8 cellular contexts compared by ENCODE assay signal in the genomic region with DNA sequence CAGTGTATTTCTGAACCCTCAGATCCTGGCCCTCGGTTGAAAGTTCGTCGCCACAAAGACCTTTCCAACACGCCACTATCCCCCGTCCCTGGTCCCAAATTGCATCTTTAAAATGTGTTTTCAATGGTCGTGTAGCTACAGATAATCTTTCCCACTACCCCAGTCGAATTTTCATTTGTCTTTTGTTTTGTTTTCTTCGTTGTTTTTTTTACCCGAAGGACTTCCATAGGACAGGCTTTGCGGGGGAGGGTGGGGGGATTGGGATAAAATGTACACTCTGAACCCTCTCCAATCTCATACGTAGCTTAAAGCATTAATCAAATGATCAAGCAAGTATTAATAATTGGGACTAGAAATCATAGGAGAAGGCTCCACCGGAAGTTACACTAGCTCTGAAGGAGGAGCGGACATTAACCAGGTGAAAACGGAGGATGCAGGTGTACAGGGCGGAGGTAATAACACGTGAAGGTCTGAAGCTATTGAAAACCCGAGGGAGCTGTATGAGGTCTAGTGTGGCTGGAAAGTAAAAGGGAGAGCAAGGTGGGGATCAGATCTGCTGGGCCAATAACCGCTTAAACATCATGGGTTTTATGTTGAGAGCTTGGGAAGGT. TPM values are rescaled to one million over a fixed set of nuclear protein-coding genes. Genes with fewer than 3 reads are reported as not detected.
DNase-seq lines count a peak whose midpoint lies in the region; ATAC-seq, FAIRE-seq and TF ChIP-seq lines count a peak whose summit lies in the region.

No MANE protein-coding gene starts in this region.

- no peaks in the 10 kb centered on the region for H3K9me3 ChIP-seq in AG04450 (ENCODE audit: control insufficient read depth, insufficient read depth, low read length)
- H3K9me3 ChIP-seq in OCI-LY3 (ENCODE audit: insufficient read depth, low read length): no peaks in the 10 kb centered on the region
- H3K9me3 ChIP-seq in psoas muscle: no peaks in the 10 kb centered on the region

- no peak for TF ChIP-seq POLR2A in H54 (IDR thresholded peaks at IDR 0.05; ENCODE audit: low read depth, low read length)

- H3K27me3 ChIP-seq in AG04450 (ENCODE audit: control insufficient read depth, insufficient read depth, low read length): no peaks in the 10 kb centered on the region
- no peaks in the 10 kb centered on the region for H3K27me3 ChIP-seq in OCI-LY3 (ENCODE audit: low read depth, low read length)
- H3K27me3 ChIP-seq in psoas muscle (ENCODE audit: insufficient read depth in 3 of 3, low read length in 2 of 3): no peaks in the 10 kb centered on the region

- peak overlapping the region; percentile 83 for H2AFZ ChIP-seq in OCI-LY3 (ENCODE audit: low read depth, low read length)

- H3K4me1 ChIP-seq in OCI-LY3 (ENCODE audit: low read length): peaks cover 14% of the 10 kb centered on the region
- peaks cover 27% of the 10 kb centered on the region for H3K4me1 ChIP-seq in psoas muscle

- no peak for FAIRE-seq in H54 (lab: Jason Lieb, UNC)

- WGBS in psoas muscle, 3 donors: 23% methylated on average over 18 of the region's 18 CpGs

- no peaks in the 10 kb centered on the region for H4K20me1 ChIP-seq in OCI-LY3 (ENCODE audit: insufficient read depth, low read length)

- H3K4me3 ChIP-seq in AG04450 (ENCODE audit: low read depth, low read length) (peak overlapping the region; percentile 63), OCI-LY3 (ENCODE audit: low read length) (peak overlapping the region; percentile 100), psoas muscle (peak overlapping the region; percentile 88)

- intact Hi-C loops in psoas muscle (cut with DNase I): loop anchor here in 1 of 2 donors (2.0 kb wide), 1 partner anchor 32 kb away; the partner anchor contains the start of gene PHF14

- peak overlapping the region; percentile 91 for H3K4me2 ChIP-seq in OCI-LY3 (ENCODE audit: low read length)

- H3K9ac ChIP-seq in OCI-LY3 (ENCODE audit: low read length): peak overlapping the region; percentile 99

- CTCF ChIA-PET in AG04450 (lab: Charles Lee): interaction anchor here (0.6 to 3.5 kb wide), 2 partner anchors 24 to 271 kb away, joined by 3 to 17 read pairs; no protein-coding TSS in a partner anchor

- ATAC-seq in psoas muscle (no peak), HG02642 (IDR thresholded peaks at IDR 0.05; ENCODE audit: poor library complexity, unreplicated experiment) (no peak), HG02884 (IDR thresholded peaks at IDR 0.05; ENCODE audit: unreplicated experiment) (no peak), HG03045 (IDR thresholded peaks at IDR 0.05; ENCODE audit: unreplicated experiment) (no peak)

- peaks cover 7% of the 10 kb centered on the region for H3K36me3 ChIP-seq in OCI-LY3 (replicated peaks; ENCODE audit: low read depth, low read length)
- peaks cover 0 to 22% of the 10 kb centered on the region in 2 donors for H3K36me3 ChIP-seq in psoas muscle (ENCODE audit: insufficient read depth in 1 of 2, low read depth in 1 of 2)

- peaks cover 27% of the 10 kb centered on the region for H3K79me2 ChIP-seq in OCI-LY3 (ENCODE audit: low read length)

- TF ChIP-seq CTCF in AG04450 (IDR thresholded peaks at IDR 0.05; ENCODE audit: low read depth, low read length): no peak
- TF ChIP-seq CTCF in OCI-LY3 (IDR thresholded peaks at IDR 0.05; ENCODE audit: low read depth, low read length): no peak
- TF ChIP-seq CTCF in psoas muscle (IDR thresholded peaks at IDR 0.05): no peak

- POLR2A ChIA-PET in AG04450 (lab: Yijun Ruan, JAX): interaction anchor here (1.0 to 3.0 kb wide), 4 partner anchors 11 to 272 kb away, joined by 3 to 32 read pairs (median 10); partner anchors contain the start of gene PHF14

- DNase-seq in AG04450 (ENCODE audit: low read depth, low spot score) (no peak), H54 (ENCODE audit: insufficient read length, low spot score) (peak; percentile 4), epithelial cell of prostate (ENCODE audit: low read depth, low spot score) (no peak), psoas muscle (no peak)

- H3K27ac ChIP-seq in AG04450 (ENCODE audit: low read depth, low read length) (peak overlapping the region; percentile 55), OCI-LY3 (ENCODE audit: low read length) (peak overlapping the region; percentile 80), epithelial cell of prostate (peak overlapping the region; percentile 86), psoas muscle (peak overlapping the region; percentile 87)

RNA-seq across cellular contexts. Expression of gene PHF14, which starts 32.8 kb away (rescaled TPM):
- polyA plus RNA-seq in AG04450 (2011; rRNA removed): 16.7 and 26.2 TPM in 2 replicates
- polyA minus RNA-seq in AG04450 (2011; rRNA and poly(A)+ RNA removed): 22.5 and 33.5 TPM in 2 replicates
- total RNA-seq in psoas muscle: 10 to 100 TPM; 12.4 to 17.8 (median 13.6) TPM
- polyA plus RNA-seq in psoas muscle: 10 to 100 TPM; 10.8 to 14.5 (median 13.8) TPM
